Comparison of ENCODE assay signal across 24 cellular contexts in the genomic region with DNA sequence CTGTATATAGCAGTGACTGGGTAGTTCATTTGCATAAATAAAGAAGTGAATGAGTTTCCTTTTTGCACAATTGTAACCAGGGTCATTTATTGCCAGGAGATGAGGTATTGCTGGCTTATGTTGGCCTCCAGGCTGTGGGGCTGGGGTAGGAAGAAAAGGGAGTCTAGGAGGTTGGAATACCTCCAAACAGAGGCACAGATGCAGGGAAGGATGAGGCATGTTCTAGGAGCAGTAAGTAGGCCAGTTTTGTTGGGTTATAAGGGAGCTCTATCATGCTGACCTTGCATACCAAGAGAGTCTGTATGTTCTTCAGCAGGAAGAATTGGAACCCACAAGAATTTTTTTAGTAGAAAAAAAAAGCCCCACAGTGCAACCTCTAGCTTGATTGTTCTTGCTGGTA. TPM values are rescaled to one million over a fixed set of nuclear protein-coding genes. Genes with fewer than 3 reads are reported as not detected.
DNase-seq lines count a peak whose midpoint lies in the region; ATAC-seq lines count a peak whose summit lies in the region.
"Had no signal": no experiment of that assay in that cellular context is flagged by ENCODE, and none has a peak within 500 bp of the region (broad histone marks: within the 10 kb centered on the region; RNA-seq: fewer than 3 reads in every experiment).

No MANE protein-coding gene starts in this region.

- no peak overlapping the region for H2BK120ac ChIP-seq in mesendoderm (ENCODE audit: low read depth, low read length)

- no peak overlapping the region for H4K8ac ChIP-seq in mesendoderm (ENCODE audit: low read depth, low read length)

- H3K4ac ChIP-seq in mesendoderm (ENCODE audit: low read depth, low read length): no peak overlapping the region

- no peak overlapping the region for H3K4me2 ChIP-seq in mesendoderm (ENCODE audit: low read length)

- peak overlapping the region; percentile 9 for H2BK5ac ChIP-seq in mesendoderm (ENCODE audit: low read length)

- peaks cover 11% of the 10 kb centered on the region for H3K4me1 ChIP-seq in mesendoderm (ENCODE audit: control insufficient read depth, low read depth, low read length)

- no peaks in the 10 kb centered on the region for H3K27me3 ChIP-seq in mesendoderm (ENCODE audit: insufficient read depth, low read length, poor library complexity)
- H3K27me3 ChIP-seq: MG63 had no signal

- H3K79me1 ChIP-seq in mesendoderm (ENCODE audit: low read length): no peaks in the 10 kb centered on the region

- no peak overlapping the region for H2BK15ac ChIP-seq in mesendoderm (replicated peaks; ENCODE audit: low read depth)

- H3K23ac ChIP-seq in mesendoderm (ENCODE audit: low read length): no peak overlapping the region

- H3K4me3 ChIP-seq in mesendoderm (ENCODE audit: low read length): no peak overlapping the region
- H3K4me3 ChIP-seq: MG63, skin epidermis had no signal

- H2AK5ac ChIP-seq in mesendoderm (ENCODE audit: low read length): no peak overlapping the region

- DNase-seq in HCEC 1CT: peak; percentile 67
- peak; percentile 99 for DNase-seq in amniotic epithelial cell (ENCODE audit: low read depth)
- no peak for DNase-seq in mesendoderm
- DNase-seq in ACHN: no peak
- DNase-seq in NCI-H1092 (lab: John Stamatoyannopoulos, UW): no peak
- DNase-seq in stimulated activated naive CD8-positive, alpha-beta T cell treated with anti-CD3 and anti-CD28 coated beads, Interleukin-15, Interleukin-2, amounts not matched to agents 100 U/mL and 50 U/mL, for 24 hours: no peak
- no peak for DNase-seq in activated CD8-positive, alpha-beta memory T cell treated with anti-CD3 and anti-CD28 coated beads, Interleukin-2, amount 50 U/mL, for 4 hours
- DNase-seq: activated CD4-positive, alpha-beta T cell treated with anti-CD3 and anti-CD28 coated beads, Interleukin-2, amount 10 ng/mL, durations not matched to agents 24 days and 14 days; activated CD8-positive, alpha-beta memory T cell treated with anti-CD3 and anti-CD28 coated beads, Interleukin-2, amount 10 ng/mL, durations not matched to agents 7 days and 5 days; activated naive CD8-positive, alpha-beta T cell treated with anti-CD3 and anti-CD28 coated beads, Interleukin-2, amount 10 ng/mL, durations not matched to agents 7 days and 5 days; CD4-positive, alpha-beta T cell; DMS 273 treated with DMSO at 0.1 percent for 48 hours; effector memory CD4-positive, alpha-beta T cell; foreskin melanocyte; hypothalamus; kidney; MG63; NCI-H2171; NCI-H526 treated with DMSO at 0.1 percent for 48 hours; nephron progenitor cell; trophoblast cell had no signal

- H4K5ac ChIP-seq in mesendoderm (ENCODE audit: low read length): no peak overlapping the region

- no peak overlapping the region for H3K9ac ChIP-seq in mesendoderm (ENCODE audit: low read length)

- in situ Hi-C loops in ACHN (cut with HindIII; ENCODE audit: low pct_ligation_motif_present, low pct_unique_long_range_greater_than_20kb, low sequenced_read_pairs): no loop called here

- H3K79me2 ChIP-seq in mesendoderm (ENCODE audit: control insufficient read depth, insufficient read depth, low read length): no peaks in the 10 kb centered on the region

- no peak overlapping the region for H3K27ac ChIP-seq in mesendoderm (ENCODE audit: low read depth, low read length)
- H3K27ac ChIP-seq: skin epidermis had no signal

- H3K18ac ChIP-seq in mesendoderm (ENCODE audit: low read length): no peak overlapping the region

- ATAC-seq in esophagus mucosa: peak; percentile 39
- no peak for ATAC-seq in stimulated activated naive CD8-positive, alpha-beta T cell treated with anti-CD3 and anti-CD28 coated beads, Interleukin-15, Interleukin-2, amounts not matched to agents 100 U/mL and 50 U/mL, for 24 hours
- ATAC-seq: activated CD8-positive, alpha-beta memory T cell treated with anti-CD3 and anti-CD28 coated beads, Interleukin-2, amount 10 ng/mL, durations not matched to agents 7 days and 5 days; HepG2 had no signal

- H3K56ac ChIP-seq in mesendoderm (ENCODE audit: low read length): peak overlapping the region; percentile 30

- H3K36me3 ChIP-seq in mesendoderm (ENCODE audit: control insufficient read depth, insufficient read depth, low read length): no peaks in the 10 kb centered on the region
- H3K36me3 ChIP-seq: MG63 had no signal

RNA-seq across cellular contexts. Expression of a gene that starts 17.2 kb away (rescaled TPM):
- 0.24 TPM for total RNA-seq in esophagus mucosa
- polyA plus RNA-seq in mesendoderm (2013, experiment 1 of 2): 0.06 TPM
- 0.10 TPM for polyA plus RNA-seq in mesendoderm (2013, experiment 2 of 2)
- total RNA-seq: HepG2 had no signal
- polyA plus RNA-seq: HepG2 had no signal

Comparison
In these comparisons a context has a peak if more than half of its experiments do, and no peak if none do; other contexts are left out.
1. DNase-seq: peak in HCEC 1CT (single experiment) and amniotic epithelial cell (single experiment); none in mesendoderm (single experiment), ACHN (single experiment), NCI-H1092 (single experiment), stimulated activated naive CD8-positive, alpha-beta T cell treated with anti-CD3 and anti-CD28 coated beads, Interleukin-15, Interleukin-2, amounts not matched to agents 100 U/mL and 50 U/mL, for 24 hours (single experiment) and activated CD8-positive, alpha-beta memory T cell treated with anti-CD3 and anti-CD28 coated beads, Interleukin-2, amount 50 U/mL, for 4 hours (single experiment).